ENCODE assay signal across 23 cellular contexts in the genomic region with DNA sequence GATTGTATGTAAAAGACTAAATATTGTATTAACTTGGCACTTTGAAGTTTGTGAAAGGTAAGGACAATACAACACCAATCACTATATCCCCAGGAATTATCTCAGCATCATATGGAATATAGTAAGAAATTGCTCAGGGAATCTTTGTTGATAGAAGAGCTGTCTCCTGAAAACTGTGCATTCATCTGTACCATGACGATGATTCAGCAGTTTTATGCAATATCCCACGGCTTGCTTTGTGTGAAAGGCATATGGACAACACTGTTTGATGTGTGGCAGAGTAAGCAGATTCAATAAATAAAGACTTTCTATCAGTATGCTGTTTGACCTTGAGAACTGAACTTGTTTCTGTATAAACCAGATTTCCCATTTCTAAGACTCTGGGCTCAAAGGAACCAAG.
"Had no signal": no experiment of that assay in that cellular context is flagged by ENCODE, and none has a peak within 500 bp of the region (broad histone marks: within the 10 kb centered on the region; RNA-seq: fewer than 3 reads in every experiment).

No MANE protein-coding gene starts in this region.

- H3K9me3 Mint-ChIP-seq: activated B cell treated with CpG ODN at 0.5 μM for 24 hours; activated T-cell treated with anti-CD3 and anti-CD28 coated beads, Interleukin-2, amount 50 U/mL, for 72 hours; effector memory CD8-positive, alpha-beta T cell; natural killer cell treated with Interleukin-12 subunit alpha and Interleukin-12 subunit beta and Interleukin-15 and Interleukin-18, amount 100 ng/mL, for 72 hours had no signal

- H3K36me3 ChIP-seq: cardiac muscle cell, heart right ventricle, left lung, right atrium auricular region had no signal

- H3K27me3 Mint-ChIP-seq: activated B cell treated with CpG ODN at 0.5 μM for 24 hours; activated CD4-positive, alpha-beta T cell treated with anti-CD3 and anti-CD28 coated beads for 36 hours; activated naive CD8-positive, alpha-beta T cell; effector memory CD8-positive, alpha-beta T cell; natural killer cell treated with Interleukin-12 subunit alpha and Interleukin-12 subunit beta and Interleukin-15 and Interleukin-18, amount 100 ng/mL, for 72 hours; T-helper 17 cell had no signal

- H3K27ac Mint-ChIP-seq: activated B cell treated with CpG ODN at 0.5 μM for 24 hours; activated CD4-positive, alpha-beta T cell treated with anti-CD3 and anti-CD28 coated beads for 36 hours; activated naive CD8-positive, alpha-beta T cell; activated T-cell treated with anti-CD3 and anti-CD28 coated beads, Interleukin-2, amount 50 U/mL, for 72 hours; effector memory CD8-positive, alpha-beta T cell; natural killer cell treated with Interleukin-12 subunit alpha and Interleukin-12 subunit beta and Interleukin-15 and Interleukin-18, amount 100 ng/mL, for 72 hours; T-helper 17 cell had no signal

- DNase-seq: activated B cell treated with CpG ODN at 0.5 μM for 24 hours; activated CD4-positive, alpha-beta T cell treated with anti-CD3 and anti-CD28 coated beads for 36 hours; activated naive CD4-positive, alpha-beta T cell treated with Interleukin-2 at 50 U/mL for 16 hours; activated T-cell treated with anti-CD3 and anti-CD28 coated beads for 4 hours; activated T-cell treated with anti-CD3 and anti-CD28 coated beads, Interleukin-2, amount 50 U/mL, for 72 hours; cerebellar nuclear complex; cortex of kidney; effector memory CD8-positive, alpha-beta T cell; foreskin keratinocyte; heart right ventricle; left lung; mucosa of descending colon; stimulated activated CD4-positive, alpha-beta T cell treated with anti-CD3 and anti-CD28 coated beads, Interleukin-2, amount 100 ng/mL, for 48 hours; stimulated activated naive CD8-positive, alpha-beta T cell treated with anti-CD3 and anti-CD28 coated beads, Interleukin-15, Interleukin-2, amounts not matched to agents 100 U/mL and 50 U/mL, for 24 hours; T-helper 17 cell; T1000; testis; trophoblast cell had no signal

- H3K36me3 Mint-ChIP-seq: natural killer cell treated with Interleukin-12 subunit alpha and Interleukin-12 subunit beta and Interleukin-15 and Interleukin-18, amount 100 ng/mL, for 72 hours had no signal

- H3K27me3 ChIP-seq: cardiac muscle cell, foreskin keratinocyte, heart right ventricle, left lung, right atrium auricular region, testis had no signal

- H3K4me1 ChIP-seq: foreskin keratinocyte, left lung, testis had no signal

- H3K4me1 Mint-ChIP-seq: activated B cell treated with CpG ODN at 0.5 μM for 24 hours; activated CD4-positive, alpha-beta T cell treated with anti-CD3 and anti-CD28 coated beads for 36 hours; T-helper 17 cell had no signal

- H3K9me3 ChIP-seq: heart right ventricle, left lung, mucosa of descending colon, right atrium auricular region, testis had no signal

- H3K4me3 Mint-ChIP-seq: activated B cell treated with CpG ODN at 0.5 μM for 24 hours; activated CD4-positive, alpha-beta T cell treated with anti-CD3 and anti-CD28 coated beads for 36 hours; activated naive CD8-positive, alpha-beta T cell; activated T-cell treated with anti-CD3 and anti-CD28 coated beads, Interleukin-2, amount 50 U/mL, for 72 hours; effector memory CD8-positive, alpha-beta T cell; natural killer cell treated with Interleukin-12 subunit alpha and Interleukin-12 subunit beta and Interleukin-15 and Interleukin-18, amount 100 ng/mL, for 72 hours; T-helper 17 cell had no signal

- H3K4me3 ChIP-seq: cardiac muscle cell, heart right ventricle, left lung, lung, mucosa of descending colon, right atrium auricular region, testis had no signal

- ATAC-seq: activated CD4-positive, alpha-beta T cell treated with anti-CD3 and anti-CD28 coated beads for 36 hours; activated T-cell treated with anti-CD3 and anti-CD28 coated beads, Interleukin-2, amount 50 U/mL, for 72 hours; effector memory CD8-positive, alpha-beta T cell; foreskin keratinocyte; mucosa of descending colon; natural killer cell treated with Interleukin-12 subunit alpha and Interleukin-12 subunit beta and Interleukin-15 and Interleukin-18, amount 100 ng/mL, for 72 hours; stimulated activated naive CD8-positive, alpha-beta T cell treated with anti-CD3 and anti-CD28 coated beads, Interleukin-15, Interleukin-2, amounts not matched to agents 100 U/mL and 50 U/mL, for 24 hours; T-helper 17 cell had no signal
